15 cellular contexts compared by ENCODE assay signal in the genomic region with DNA sequence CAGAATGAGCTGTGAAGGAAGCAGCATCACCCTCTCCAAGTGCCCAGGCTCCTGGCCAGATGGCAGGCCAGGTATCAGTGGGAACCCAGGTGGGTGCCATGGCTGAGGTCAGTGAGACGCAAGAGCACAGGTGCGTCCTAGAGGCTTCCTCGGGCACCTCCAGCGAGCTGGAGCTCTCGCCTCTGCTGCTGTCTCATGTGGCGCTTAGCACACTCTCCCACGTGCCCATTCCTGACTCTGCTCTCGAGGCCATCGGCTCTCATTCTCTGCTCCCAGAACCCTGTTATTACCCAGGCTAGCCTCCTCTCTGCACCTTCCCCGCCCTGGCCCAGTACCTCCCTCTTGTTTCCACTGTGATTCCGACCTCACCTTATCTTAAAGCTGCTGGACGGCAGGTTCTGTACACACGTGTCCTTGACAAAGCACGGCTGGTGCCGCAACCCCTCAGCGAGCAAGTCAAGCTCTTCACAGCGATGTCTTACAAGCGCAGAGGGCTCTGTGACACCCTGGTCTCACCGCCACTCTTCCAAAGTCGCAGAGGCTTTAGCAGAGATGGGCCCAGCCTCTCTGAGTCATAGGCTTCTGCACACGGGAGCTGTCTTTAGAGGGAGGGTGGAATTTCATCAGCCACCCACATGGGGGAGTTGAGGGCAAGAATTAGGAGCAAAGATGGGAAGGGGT. TPM values are rescaled to one million over a fixed set of nuclear protein-coding genes. Genes with fewer than 3 reads are reported as not detected.
DNase-seq lines count a peak whose midpoint lies in the region; ATAC-seq and TF ChIP-seq lines count a peak whose summit lies in the region.
"Had no signal": no experiment of that assay in that cellular context is flagged by ENCODE, and none has a peak within 500 bp of the region (broad histone marks: within the 10 kb centered on the region; RNA-seq: fewer than 3 reads in every experiment).

No MANE protein-coding gene starts in this region.

- no peaks in the 10 kb centered on the region for H3F3A ChIP-seq in GM23248 (ENCODE audit: insufficient read depth)

- DNase-seq in GM23248 (peak; percentile 38), WTC11 (ENCODE audit: low spot score) (no peak), fibroblast of mammary gland (ENCODE audit: low read depth) (peak; percentile 14), putamen (ENCODE audit: low spot score) (peak; percentile 38), inferior parietal cortex (ENCODE audit: extremely low spot score) (no peak)
- DNase-seq: activated CD4-positive, alpha-beta memory T cell treated with anti-CD3 and anti-CD28 coated beads for 36 hours; activated effector memory CD4-positive, alpha-beta T cell treated with anti-CD3 and anti-CD28 coated beads, Interleukin-2, amount 50 U/mL, for 16 hours; central memory CD4-positive, alpha-beta T cell; erythroblast; NCI-H2029 treated with DMSO at 0.1 percent for 48 hours; SHP77; stimulated activated naive CD8-positive, alpha-beta T cell treated with anti-CD3 and anti-CD28 coated beads, Interleukin-15, amount 100 ng/mL, for 72 hours had no signal

- H3K79me2 ChIP-seq in GM23248 (ENCODE audit: insufficient read depth) = no peaks in the 10 kb centered on the region

- no peak overlapping the region for H3K4me3 ChIP-seq in GM23248
- no peak overlapping the region for H3K4me3 ChIP-seq in fibroblast of mammary gland (ENCODE audit: control insufficient read depth, low read depth, low read length)

- in situ Hi-C loops in GM23248 (cut with MboI) = no loop called here

- TF ChIP-seq CTCF in WTC11 (IDR thresholded peaks at IDR 0.05) (no peak), fibroblast of mammary gland (conservative IDR thresholded peaks at IDR 0.05; ENCODE audit: control insufficient read depth, insufficient read depth, low read depth, low read length) (no peak)

- H3K4me1 Mint-ChIP-seq in WTC11 = peaks cover 15% of the 10 kb centered on the region
- H3K4me1 Mint-ChIP-seq: stimulated activated naive CD8-positive, alpha-beta T cell treated with anti-CD3 and anti-CD28 coated beads, Interleukin-15, amount 100 ng/mL, for 72 hours had no signal

- no peak for ATAC-seq in WTC11
- no peak for ATAC-seq in HG03025 (IDR thresholded peaks at IDR 0.05; ENCODE audit: low FRiP score, unreplicated experiment)
- no peak for ATAC-seq in HG03159 (IDR thresholded peaks at IDR 0.05; ENCODE audit: unreplicated experiment)
- ATAC-seq: stimulated activated naive CD8-positive, alpha-beta T cell treated with anti-CD3 and anti-CD28 coated beads, Interleukin-15, amount 100 ng/mL, for 72 hours had no signal

- H3K9ac ChIP-seq in GM23248 = no peak overlapping the region

- H3K27me3 ChIP-seq in GM23248 (replicated peaks; ENCODE audit: insufficient read depth) = no peaks in the 10 kb centered on the region
- H3K27me3 ChIP-seq: neutrophil had no signal

- H3K9me3 ChIP-seq in GM23248 (ENCODE audit: low read depth) = no peaks in the 10 kb centered on the region
- H3K9me3 ChIP-seq: neutrophil had no signal

- peaks cover 69% of the 10 kb centered on the region for H3K36me3 Mint-ChIP-seq in WTC11

- peaks cover 20% of the 10 kb centered on the region for H3K27me3 Mint-ChIP-seq in WTC11 (ENCODE audit: low read depth)
- H3K27me3 Mint-ChIP-seq: activated CD4-positive, alpha-beta memory T cell treated with anti-CD3 and anti-CD28 coated beads for 36 hours; stimulated activated naive CD8-positive, alpha-beta T cell treated with anti-CD3 and anti-CD28 coated beads, Interleukin-15, amount 100 ng/mL, for 72 hours had no signal

- no peak overlapping the region for H3K4me2 ChIP-seq in GM23248 (ENCODE audit: unreplicated experiment)

- no peaks in the 10 kb centered on the region for H3K9me2 ChIP-seq in GM23248 (ENCODE audit: insufficient read depth)

- CTCF ChIA-PET in WTC11 (lab: Charles Lee) = interaction anchor here (0.7 to 1.7 kb wide), 7 partner anchors 8 to 91 kb away, joined by 3 to 11 read pairs (median 3); a partner anchor contains a TSS

- no peak overlapping the region for H3K27ac ChIP-seq in GM23248
- H3K27ac ChIP-seq: neutrophil had no signal

- H3K27ac Mint-ChIP-seq in WTC11 = peak overlapping the region; percentile 30; the same call in 1 of the 2 replicates
- H3K27ac Mint-ChIP-seq: activated CD4-positive, alpha-beta memory T cell treated with anti-CD3 and anti-CD28 coated beads for 36 hours had no signal

- H2AFZ ChIP-seq in GM23248 = no peak overlapping the region

- H4K20me1 ChIP-seq in GM23248 (ENCODE audit: insufficient read depth) = no peaks in the 10 kb centered on the region

- WGBS in GM23248 (ENCODE audit: low coverage in 1 of 2, low lambda C conversion rate in 2 of 2, missing lambda C conversion rate in 2 of 2), 2 experiments = 83 to 86% methylated on average over 21 of the region's 21 CpGs

- peaks cover 4% of the 10 kb centered on the region; the same call in 1 of the 2 replicates for H3K36me3 ChIP-seq in GM23248 (ENCODE audit: low read depth)

- H3K4me3 Mint-ChIP-seq in WTC11 = no peak overlapping the region
- H3K4me3 Mint-ChIP-seq: activated CD4-positive, alpha-beta memory T cell treated with anti-CD3 and anti-CD28 coated beads for 36 hours; stimulated activated naive CD8-positive, alpha-beta T cell treated with anti-CD3 and anti-CD28 coated beads, Interleukin-15, amount 100 ng/mL, for 72 hours had no signal

- POLR2A ChIA-PET in WTC11 (lab: Charles Lee) = no interaction called here

- no peaks in the 10 kb centered on the region for H3K4me1 ChIP-seq in GM23248 (ENCODE audit: insufficient read depth)

- H3K9me3 Mint-ChIP-seq in WTC11 = peaks cover 8% of the 10 kb centered on the region
- H3K9me3 Mint-ChIP-seq: activated CD4-positive, alpha-beta memory T cell treated with anti-CD3 and anti-CD28 coated beads for 36 hours; stimulated activated naive CD8-positive, alpha-beta T cell treated with anti-CD3 and anti-CD28 coated beads, Interleukin-15, amount 100 ng/mL, for 72 hours had no signal

TF ChIP-seq in WTC11, 78 proteins besides CTCF, POLR2A, EP300 and RAD21 (continues in another document):
- no peak for TF ChIP-seq ZNF219 (CRISPR knock-in tag; IDR thresholded peaks at IDR 0.05; ENCODE audit: borderline replicate concordance)
- TF ChIP-seq NFATC4 (CRISPR knock-in tag; IDR thresholded peaks at IDR 0.05) = no peak
- no peak for TF ChIP-seq IRF2 (CRISPR knock-in tag; IDR thresholded peaks at IDR 0.05; ENCODE audit: borderline replicate concordance, low read depth)
- TF ChIP-seq, protein P1, sequence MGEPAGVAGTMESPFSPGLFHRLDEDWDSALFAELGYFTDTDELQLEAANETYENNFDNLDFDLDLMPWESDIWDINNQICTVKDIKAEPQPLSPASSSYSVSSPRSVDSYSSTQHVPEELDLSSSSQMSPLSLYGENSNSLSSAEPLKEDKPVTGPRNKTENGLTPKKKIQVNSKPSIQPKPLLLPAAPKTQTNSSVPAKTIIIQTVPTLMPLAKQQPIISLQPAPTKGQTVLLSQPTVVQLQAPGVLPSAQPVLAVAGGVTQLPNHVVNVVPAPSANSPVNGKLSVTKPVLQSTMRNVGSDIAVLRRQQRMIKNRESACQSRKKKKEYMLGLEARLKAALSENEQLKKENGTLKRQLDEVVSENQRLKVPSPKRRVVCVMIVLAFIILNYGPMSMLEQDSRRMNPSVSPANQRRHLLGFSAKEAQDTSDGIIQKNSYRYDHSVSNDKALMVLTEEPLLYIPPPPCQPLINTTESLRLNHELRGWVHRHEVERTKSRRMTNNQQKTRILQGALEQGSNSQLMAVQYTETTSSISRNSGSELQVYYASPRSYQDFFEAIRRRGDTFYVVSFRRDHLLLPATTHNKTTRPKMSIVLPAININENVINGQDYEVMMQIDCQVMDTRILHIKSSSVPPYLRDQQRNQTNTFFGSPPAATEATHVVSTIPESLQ (CRISPR knock-in tag; IDR thresholded peaks at IDR 0.05) = no peak
- TF ChIP-seq MYBL2 (CRISPR knock-in tag; IDR thresholded peaks at IDR 0.05) = no peak
- TF ChIP-seq CREB1 (CRISPR knock-in tag; IDR thresholded peaks at IDR 0.05) = no peak
- TF ChIP-seq, protein P2, sequence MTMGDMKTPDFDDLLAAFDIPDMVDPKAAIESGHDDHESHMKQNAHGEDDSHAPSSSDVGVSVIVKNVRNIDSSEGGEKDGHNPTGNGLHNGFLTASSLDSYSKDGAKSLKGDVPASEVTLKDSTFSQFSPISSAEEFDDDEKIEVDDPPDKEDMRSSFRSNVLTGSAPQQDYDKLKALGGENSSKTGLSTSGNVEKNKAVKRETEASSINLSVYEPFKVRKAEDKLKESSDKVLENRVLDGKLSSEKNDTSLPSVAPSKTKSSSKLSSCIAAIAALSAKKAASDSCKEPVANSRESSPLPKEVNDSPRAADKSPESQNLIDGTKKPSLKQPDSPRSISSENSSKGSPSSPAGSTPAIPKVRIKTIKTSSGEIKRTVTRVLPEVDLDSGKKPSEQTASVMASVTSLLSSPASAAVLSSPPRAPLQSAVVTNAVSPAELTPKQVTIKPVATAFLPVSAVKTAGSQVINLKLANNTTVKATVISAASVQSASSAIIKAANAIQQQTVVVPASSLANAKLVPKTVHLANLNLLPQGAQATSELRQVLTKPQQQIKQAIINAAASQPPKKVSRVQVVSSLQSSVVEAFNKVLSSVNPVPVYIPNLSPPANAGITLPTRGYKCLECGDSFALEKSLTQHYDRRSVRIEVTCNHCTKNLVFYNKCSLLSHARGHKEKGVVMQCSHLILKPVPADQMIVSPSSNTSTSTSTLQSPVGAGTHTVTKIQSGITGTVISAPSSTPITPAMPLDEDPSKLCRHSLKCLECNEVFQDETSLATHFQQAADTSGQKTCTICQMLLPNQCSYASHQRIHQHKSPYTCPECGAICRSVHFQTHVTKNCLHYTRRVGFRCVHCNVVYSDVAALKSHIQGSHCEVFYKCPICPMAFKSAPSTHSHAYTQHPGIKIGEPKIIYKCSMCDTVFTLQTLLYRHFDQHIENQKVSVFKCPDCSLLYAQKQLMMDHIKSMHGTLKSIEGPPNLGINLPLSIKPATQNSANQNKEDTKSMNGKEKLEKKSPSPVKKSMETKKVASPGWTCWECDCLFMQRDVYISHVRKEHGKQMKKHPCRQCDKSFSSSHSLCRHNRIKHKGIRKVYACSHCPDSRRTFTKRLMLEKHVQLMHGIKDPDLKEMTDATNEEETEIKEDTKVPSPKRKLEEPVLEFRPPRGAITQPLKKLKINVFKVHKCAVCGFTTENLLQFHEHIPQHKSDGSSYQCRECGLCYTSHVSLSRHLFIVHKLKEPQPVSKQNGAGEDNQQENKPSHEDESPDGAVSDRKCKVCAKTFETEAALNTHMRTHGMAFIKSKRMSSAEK (CRISPR knock-in tag; IDR thresholded peaks at IDR 0.05; ENCODE audit: borderline replicate concordance) = no peak
- no peak for TF ChIP-seq TEAD1 (CRISPR knock-in tag; IDR thresholded peaks at IDR 0.05)
- TF ChIP-seq TEAD4 (CRISPR knock-in tag; IDR thresholded peaks at IDR 0.05) = no peak
- no peak for TF ChIP-seq ZNF232 (CRISPR knock-in tag; IDR thresholded peaks at IDR 0.05)
- no peak for TF ChIP-seq TCF7 (CRISPR knock-in tag; IDR thresholded peaks at IDR 0.05; ENCODE audit: low read depth)

RNA-seq across cellular contexts. Expression of a gene that starts 15.4 kb away (rescaled TPM):
- 2.1 TPM in 1 of 2 replicates, not detected in the other for total RNA-seq in GM23248 (2014; rRNA removed; shearing (Covaris generic))
- polyA plus RNA-seq in GM23248 (2016; fragmentation: Nextera tagmentation; extraction: Ambion mirVana) = 0.08 TPM in 1 of 2 replicates, not detected in the other
- 0.98 to 1.1 TPM (median 0.99 TPM) in 3 replicates for total RNA-seq in WTC11 (2021)

RNA-seq across cellular contexts. Expression of a gene that starts 59.3 kb away (rescaled TPM):
- total RNA-seq in GM23248 (2014; rRNA removed; shearing (Covaris generic)) = 13.2 and 15.2 TPM in 2 replicates
- 9.3 and 10.7 TPM in 2 replicates for polyA plus RNA-seq in GM23248 (2016; fragmentation: Nextera tagmentation; extraction: Ambion mirVana)
- total RNA-seq in WTC11 (2021) = 21.0 to 24.7 TPM (median 24.2 TPM) in 3 replicates

Comparison
In these comparisons a context has a peak if more than half of its experiments do, and no peak if none do; other contexts are left out.
1. DNase-seq: peak in GM23248 (single experiment), fibroblast of mammary gland (single experiment) and putamen (single experiment); none in WTC11 (single experiment) and inferior parietal cortex (single experiment).